8 cellular contexts compared by ENCODE assay signal in the genomic region with DNA sequence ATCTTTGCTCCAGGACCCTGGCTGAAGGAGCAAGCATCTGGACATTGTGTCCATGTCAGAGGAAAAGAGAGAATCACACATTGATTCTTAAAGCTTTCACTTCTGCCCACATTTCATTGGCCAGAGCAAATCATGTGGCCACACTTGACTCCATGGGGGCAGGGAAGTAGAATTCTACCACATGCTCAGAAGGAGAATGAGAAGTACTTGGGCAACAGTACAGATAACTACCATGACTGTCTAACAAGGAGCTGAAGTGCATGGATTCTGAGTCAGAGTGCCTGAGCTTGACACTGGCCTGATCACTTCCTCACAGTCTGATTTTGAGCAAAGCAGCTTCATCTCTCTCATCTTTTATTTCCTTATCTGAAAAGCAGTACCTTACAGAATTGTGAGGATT. TPM values are rescaled to one million over a fixed set of nuclear protein-coding genes. Genes with fewer than 3 reads are reported as not detected.
DNase-seq lines count a peak whose midpoint lies in the region; ATAC-seq and TF ChIP-seq lines count a peak whose summit lies in the region.

No MANE protein-coding gene starts in this region.

- no peaks in the 10 kb centered on the region for H3K9me3 Mint-ChIP-seq in naive B cell

- no peak overlapping the region for H3K4me3 ChIP-seq in cardiac fibroblast (replicated peaks in 1 of 2; ENCODE audit: low read depth in 2 of 2, low read length in 2 of 2)

- peak; percentile 76 to 83 for ATAC-seq in naive B cell (ENCODE audit: low read depth in 2 of 2)
- ATAC-seq in HG03280 (IDR thresholded peaks at IDR 0.05; ENCODE audit: unreplicated experiment) = no peak
- no peak for ATAC-seq in HG02970 (IDR thresholded peaks at IDR 0.05; ENCODE audit: low FRiP score, unreplicated experiment)
- no peak for ATAC-seq in GM21381 (IDR thresholded peaks at IDR 0.05; ENCODE audit: unreplicated experiment)

- peak; percentile 89 for DNase-seq in GM03348 (ENCODE audit: low spot score)
- peak; percentile 9 for DNase-seq in NCI-H2196 treated with DMSO at 0.1 percent for 48 hours (lab: John Stamatoyannopoulos, UW; ENCODE audit: unreplicated experiment)
- peak; percentile 89 to 94 for DNase-seq in cardiac fibroblast (ENCODE audit: low read depth in 2 of 2)
- DNase-seq in naive B cell = peak; percentile 9
- no peak for DNase-seq in COR-L47 (lab: John Stamatoyannopoulos, UW)

- H3K4me1 Mint-ChIP-seq in naive B cell = peaks cover 5 to 16% (median 12%) of the 10 kb centered on the region in 3 donors

- H3K27me3 Mint-ChIP-seq in naive B cell = no peaks in the 10 kb centered on the region

- TF ChIP-seq CTCF in cardiac fibroblast (IDR thresholded peaks at IDR 0.05; ENCODE audit: low read depth, low read length) = no peak

- H3K36me3 Mint-ChIP-seq in naive B cell = peaks cover 16 to 23% of the 10 kb centered on the region in 2 donors

- peak overlapping the region in 1 of 6 donors; percentile 72 for H3K27ac Mint-ChIP-seq in naive B cell

- H3K4me3 Mint-ChIP-seq in naive B cell = no peak overlapping the region

RNA-seq across cellular contexts. Expression of a gene that starts 38.6 kb away (rescaled TPM):
- polyA plus RNA-seq in naive B cell (ENCODE audit: low read depth in 6 of 6) = not detected

RNA-seq across cellular contexts. Expression of a gene that starts 43.7 kb away (rescaled TPM):
- 1 to 10 TPM in 5 of 6 donors, under 1 TPM in 1; 0.89 to 3.9 (median 2.2) TPM for polyA plus RNA-seq in naive B cell (ENCODE audit: low read depth in 6 of 6)

RNA-seq across cellular contexts. Expression of a gene that starts 43.9 kb away (rescaled TPM):
- polyA plus RNA-seq in naive B cell (ENCODE audit: low read depth in 6 of 6) = 100 to 1,000 TPM; 190 to 343 (median 199) TPM

Comparison
In these comparisons a context has a peak if more than half of its experiments do, and no peak if none do; other contexts are left out.
1. ATAC-seq: peak in naive B cell (2 of 2); none in HG03280 (single experiment), HG02970 (single experiment) and GM21381 (single experiment).